ENCODE assay signal across 9 cellular contexts in genomic region chr2:217934321-217935131, GRCh38.
DNase-seq lines count a peak whose midpoint lies in the region; ATAC-seq, FAIRE-seq and TF ChIP-seq lines count a peak whose summit lies in the region.
"Had no signal": no experiment of that assay in that cellular context is flagged by ENCODE, and none has a peak within 500 bp of the region (broad histone marks: within the 10 kb centered on the region; RNA-seq: fewer than 3 reads in every experiment).

No MANE protein-coding gene starts in this region.

- H3K9me3 ChIP-seq in H1 (ENCODE audit: insufficient read depth in 2 of 2, low read depth in 1 of 2, low read length in 1 of 2) (no peaks in the 10 kb centered on the region), muscle layer of colon (ENCODE audit: low read length) (no peaks in the 10 kb centered on the region)

- peak overlapping the region; percentile 24; the same call in 1 of the 2 replicates for H3K4me3 ChIP-seq in AG10803 (ENCODE audit: low read length)
- no peak overlapping the region for H3K4me3 ChIP-seq in H1 (ENCODE audit: extremely low read depth in 1 of 4, insufficient read depth in 2 of 4, low read depth in 3 of 4, low read length in 4 of 4)
- peak overlapping the region; percentile 24 to 85 for H3K4me3 ChIP-seq in muscle layer of colon (ENCODE audit: low read depth in 1 of 2, low read length in 2 of 2)

- H2BK20ac ChIP-seq in H1 (ENCODE audit: low read length) = 0 out of 2 replicates have a peak overlapping the region, but pooled peaks have one; percentile 23

- peak overlapping the region; percentile 67 for H2AK5ac ChIP-seq in H1 (ENCODE audit: low read depth, low read length)

- H3K23me2 ChIP-seq in H1 (ENCODE audit: low read depth, low read length) = no peaks in the 10 kb centered on the region

- POLR2A ChIA-PET in H1 (lab: Charles Lee; ENCODE audit: partially characterized antibody) = interaction anchor here (1.1 kb wide), 1 partner anchor 11 kb away, joined by 3 read pairs; no protein-coding TSS in a partner anchor

- H3K36me3 ChIP-seq in H1 (ENCODE audit: control insufficient read depth in 2 of 4, insufficient read depth in 4 of 4, low read length in 3 of 4) (no peaks in the 10 kb centered on the region), muscle layer of colon (ENCODE audit: insufficient read depth, low read length) (peaks cover 44% of the 10 kb centered on the region)

- peak overlapping the region; percentile 41; the same call in 1 of the 2 replicates for H2BK5ac ChIP-seq in H1 (ENCODE audit: low read depth, low read length)

- peaks cover 11 to 37% (median 23%) of the 10 kb centered on the region in 4 experiments for H3K4me1 ChIP-seq in H1 (replicated peaks in 1 of 4; ENCODE audit: control insufficient read depth in 3 of 4, insufficient read depth in 4 of 4, low read length in 3 of 4)
- H3K4me1 ChIP-seq in muscle layer of colon (ENCODE audit: insufficient read depth, low read length) = peaks cover 98% of the 10 kb centered on the region

- TF ChIP-seq EP300 in H1 (IDR thresholded peaks at IDR 0.05; ENCODE audit: borderline replicate concordance in 1 of 2, low read depth in 2 of 2, low read length in 2 of 2) = no peak

- no peak for FAIRE-seq in H1 (lab: Jason Lieb, UNC)
- FAIRE-seq: GM18507 had no signal

- peak overlapping the region in 1 of 2 experiments; percentile 22; a peak in 1 of 4 replicates for H3K4me2 ChIP-seq in H1 (ENCODE audit: insufficient read depth in 1 of 2, low read depth in 2 of 2, low read length in 2 of 2)

- TF ChIP-seq RAD21 in H1 (IDR thresholded peaks at IDR 0.05 in 1 of 2, conservative IDR thresholded peaks at IDR 0.05 in 1 of 2; ENCODE audit: low read depth in 2 of 2, low read length in 2 of 2) = no peak

- H3K27ac ChIP-seq in H1 (ENCODE audit: low read depth, low read length) (0 out of 2 replicates have a peak overlapping the region, but pooled peaks have one; percentile 33), muscle layer of colon (ENCODE audit: low read depth, low read length) (peak overlapping the region; percentile 97)

- H3K27me3 ChIP-seq in H1 (replicated peaks in 1 of 4; ENCODE audit: control insufficient read depth in 3 of 4, extremely low read depth in 1 of 4, insufficient read depth in 3 of 4, low read length in 3 of 4) (no peaks in the 10 kb centered on the region; a peak in 1 of 7 replicates), muscle layer of colon (ENCODE audit: control insufficient read depth in 1 of 2, insufficient read depth in 2 of 2, low read length in 2 of 2) (no peaks in the 10 kb centered on the region)

- CTCF ChIA-PET in H1 (lab: Charles Lee; ENCODE audit: partially characterized antibody) = interaction anchor here (1.0 to 8.9 kb wide), 17 partner anchors 11 to 149 kb away, joined by 3 to 83 read pairs (median 8); no protein-coding TSS in a partner anchor

- TF ChIP-seq CTCF in AG10803 (conservative IDR thresholded peaks at IDR 0.05; ENCODE audit: low read length) (0 out of 2 replicates have a peak, but pooled peaks have one; percentile 11), H1 (IDR thresholded peaks at IDR 0.05; ENCODE audit: control extremely low read depth in 1 of 3, insufficient read depth in 1 of 3, low read depth in 1 of 3, low read length in 3 of 3) (no peak)

- H4K8ac ChIP-seq in H1 (ENCODE audit: extremely low read depth, insufficient read depth, low read length) = peak overlapping the region; percentile 73

- H2BK15ac ChIP-seq in H1 (ENCODE audit: low read length) = no peak overlapping the region; the same call in 1 of the 2 replicates

- ATAC-seq in GM21576 (IDR thresholded peaks at IDR 0.05; ENCODE audit: unreplicated experiment) (no peak), GM19328 (IDR thresholded peaks at IDR 0.05; ENCODE audit: unreplicated experiment) (no peak), HG03520 (IDR thresholded peaks at IDR 0.05; ENCODE audit: unreplicated experiment) (no peak)

- peak overlapping the region; percentile 8 for H4K91ac ChIP-seq in H1 (replicated peaks; ENCODE audit: insufficient read length, low read length)

- peak overlapping the region; percentile 72; the same call in 1 of the 2 replicates for H3K18ac ChIP-seq in H1 (ENCODE audit: extremely low read depth, low read length)

- no peak overlapping the region for H2BK120ac ChIP-seq in H1 (replicated peaks; ENCODE audit: low read depth, low read length)

- DNase-seq in AG10803 (ENCODE audit: low read depth) = peak; percentile 94
- peak; percentile 67 for DNase-seq in NCI-H226
- DNase-seq in H1 (ENCODE audit: low read depth in 1 of 2, low spot score in 2 of 2) = no peak
- no peak for DNase-seq in T1000 (lab: John Stamatoyannopoulos, UW)

- H4K20me1 ChIP-seq in H1 (replicated peaks in 1 of 2; ENCODE audit: control insufficient read depth in 1 of 2, insufficient read depth in 2 of 2, low read length in 2 of 2) = no peaks in the 10 kb centered on the region

- H3K9ac ChIP-seq in H1 (replicated peaks in 1 of 4; ENCODE audit: extremely low read depth in 1 of 4, low read depth in 3 of 4, low read length in 3 of 4) = no peak overlapping the region
- H3K9ac ChIP-seq in muscle layer of colon (ENCODE audit: low read length) = peak overlapping the region; percentile 94

- no peak for TF ChIP-seq POLR2A in H1 (IDR thresholded peaks at IDR 0.05; ENCODE audit: control extremely low read depth in 1 of 2, low read depth in 2 of 2, low read length in 2 of 2)

- no peaks in the 10 kb centered on the region for H3K79me1 ChIP-seq in H1 (ENCODE audit: low read depth, low read length)

- no peak overlapping the region for H2AFZ ChIP-seq in H1 (ENCODE audit: low read length)

- H3K56ac ChIP-seq in H1 (replicated peaks; ENCODE audit: insufficient read length, low read depth, low read length) = no peak overlapping the region

- 81% methylated on average over 13 of the region's 13 CpGs; no CpG with 5 or more reads in 1 of the 2 experiments for WGBS in H1 (ENCODE audit: extremely low coverage in 1 of 2, insufficient coverage in 1 of 2, insufficient read length in 1 of 2, insufficient replicate concordance in 2 of 2, low coverage in 1 of 2, low lambda C conversion rate in 2 of 2, missing lambda C conversion rate in 1 of 2), 2 experiments

- H3K79me2 ChIP-seq in H1 (ENCODE audit: control insufficient read depth in 1 of 2, insufficient read depth in 2 of 2, low read length in 2 of 2) = no peaks in the 10 kb centered on the region

- no peak overlapping the region for H3K4ac ChIP-seq in H1 (replicated peaks; ENCODE audit: insufficient read length, low read depth, low read length)

- H2BK12ac ChIP-seq in H1 (ENCODE audit: low read depth, low read length) = peak overlapping the region; percentile 53; the same call in 1 of the 2 replicates

- H3K14ac ChIP-seq in H1 (ENCODE audit: insufficient read length) = no peak overlapping the region

- H3K23ac ChIP-seq in H1 (ENCODE audit: insufficient read length) = no peak overlapping the region

- H4K5ac ChIP-seq in H1 (ENCODE audit: insufficient read length, low read depth, low read length) = no peak overlapping the region

TF ChIP-seq in H1, 55 proteins besides CTCF, POLR2A, EP300 and RAD21:
- TF ChIP-seq BACH1 (IDR thresholded peaks at IDR 0.05; ENCODE audit: low read length) (no peak), CEBPB (IDR thresholded peaks at IDR 0.05; ENCODE audit: low read depth, low read length) (peak; percentile 53; the same call in 1 of the 2 replicates), PHF8 (conservative IDR thresholded peaks at IDR 0.05; ENCODE audit: low read depth, low read length) (no peak), POLR2AphosphoS5 (IDR thresholded peaks at IDR 0.05; ENCODE audit: low read depth, low read length) (no peak), SIN3A (conservative IDR thresholded peaks at IDR 0.05 in 1 of 2, IDR thresholded peaks at IDR 0.05 in 1 of 2; ENCODE audit: low read depth in 1 of 2, low read length in 2 of 2) (0 out of 4 replicates have a peak, but pooled peaks of 1 of the 2 experiments have one; percentile 16)

Comparison
In these comparisons a context has a peak if more than half of its experiments do, and no peak if none do; other contexts are left out.
1. DNase-seq: peak in AG10803 (single experiment) and NCI-H226 (single experiment); none in H1 (0 of 2) and T1000 (single experiment).
2. H3K4me3 ChIP-seq: peak in AG10803 (single experiment) and muscle layer of colon (2 of 2); none in H1 (0 of 4).